22 cellular contexts compared by ENCODE assay signal in genomic region chr2:177075254-177075653, GRCh38.
"Had no signal": no experiment of that assay in that cellular context is flagged by ENCODE, and none has a peak within 500 bp of the region (broad histone marks: within the 10 kb centered on the region; RNA-seq: fewer than 3 reads in every experiment).

No MANE protein-coding gene starts in this region.

- ATAC-seq: activated CD8-positive, alpha-beta memory T cell treated with anti-CD3 and anti-CD28 coated beads, Interleukin-2, amount 10 ng/mL, durations not matched to agents 7 days and 5 days; heart right ventricle; left ventricle myocardium superior; stimulated activated naive CD8-positive, alpha-beta T cell treated with anti-CD3 and anti-CD28 coated beads, Interleukin-15, amount 100 ng/mL, for 72 hours had no signal

- H3K4me3 Mint-ChIP-seq: activated B cell treated with CpG ODN at 0.5 μM for 24 hours; activated CD4-positive, alpha-beta memory T cell treated with anti-CD3 and anti-CD28 coated beads, Interleukin-2, amount 10 ng/mL, durations not matched to agents 7 days and 5 days; activated CD8-positive, alpha-beta memory T cell treated with anti-CD3 and anti-CD28 coated beads, Interleukin-2, amount 10 ng/mL, durations not matched to agents 7 days and 5 days; memory B cell; naive B cell; neural progenitor cell; stimulated activated naive CD8-positive, alpha-beta T cell treated with anti-CD3 and anti-CD28 coated beads, Interleukin-15, amount 100 ng/mL, for 72 hours had no signal

- H3K36me3 ChIP-seq: esophagus muscularis mucosa, heart right ventricle, neural progenitor cell, right atrium auricular region, upper lobe of left lung had no signal

- H3K4me1 Mint-ChIP-seq: activated B cell treated with CpG ODN at 0.5 μM for 24 hours; activated CD4-positive, alpha-beta memory T cell treated with anti-CD3 and anti-CD28 coated beads, Interleukin-2, amount 10 ng/mL, durations not matched to agents 7 days and 5 days; activated CD8-positive, alpha-beta memory T cell treated with anti-CD3 and anti-CD28 coated beads, Interleukin-2, amount 10 ng/mL, durations not matched to agents 7 days and 5 days; naive B cell; stimulated activated naive CD8-positive, alpha-beta T cell treated with anti-CD3 and anti-CD28 coated beads, Interleukin-15, amount 100 ng/mL, for 72 hours had no signal

- H3K27ac Mint-ChIP-seq: activated B cell treated with CpG ODN at 0.5 μM for 24 hours; activated CD4-positive, alpha-beta memory T cell treated with anti-CD3 and anti-CD28 coated beads, Interleukin-2, amount 10 ng/mL, durations not matched to agents 7 days and 5 days; activated CD8-positive, alpha-beta memory T cell treated with anti-CD3 and anti-CD28 coated beads, Interleukin-2, amount 10 ng/mL, durations not matched to agents 7 days and 5 days; memory B cell; neural progenitor cell; progenitor cell of endocrine pancreas; stimulated activated naive CD8-positive, alpha-beta T cell treated with anti-CD3 and anti-CD28 coated beads, Interleukin-15, amount 100 ng/mL, for 72 hours had no signal

- H2AFZ ChIP-seq: neural progenitor cell had no signal

- H3K4me2 ChIP-seq: neural progenitor cell had no signal

- H3K36me3 Mint-ChIP-seq: activated CD8-positive, alpha-beta memory T cell treated with anti-CD3 and anti-CD28 coated beads, Interleukin-2, amount 10 ng/mL, durations not matched to agents 7 days and 5 days; memory B cell; naive B cell; neural progenitor cell had no signal

- H3K4me3 ChIP-seq: esophagus muscularis mucosa, heart right ventricle, neural progenitor cell, right atrium auricular region, testis, upper lobe of left lung had no signal

- H3K27me3 ChIP-seq: neural progenitor cell, right atrium auricular region, testis, upper lobe of left lung had no signal

- DNase-seq: activated B cell treated with CpG ODN at 0.5 μM for 24 hours; activated CD4-positive, alpha-beta memory T cell treated with anti-CD3 and anti-CD28 coated beads, Interleukin-2, amount 10 ng/mL, durations not matched to agents 7 days and 5 days; activated CD4-positive, alpha-beta T cell treated with anti-CD3 and anti-CD28 coated beads for 48 hours; activated CD8-positive, alpha-beta memory T cell treated with anti-CD3 and anti-CD28 coated beads, Interleukin-2, amount 10 ng/mL, durations not matched to agents 7 days and 5 days; activated effector memory CD4-positive, alpha-beta T cell treated with Interleukin-2 at 50 U/mL for 16 hours; activated naive CD4-positive, alpha-beta T cell treated with anti-CD3 and anti-CD28 coated beads, Interleukin-2, amount 50 U/mL, for 16 hours; cerebellar nuclear complex; effector CD8-positive, alpha-beta T cell; heart right ventricle; left ventricle myocardium superior; naive B cell; stimulated activated CD4-positive, alpha-beta T cell treated with anti-CD3 and anti-CD28 coated beads, Interleukin-2, amount 100 ng/mL, for 24 hours; stimulated activated naive CD8-positive, alpha-beta T cell treated with anti-CD3 and anti-CD28 coated beads, Interleukin-15, amount 100 ng/mL, for 72 hours; testis; upper lobe of left lung had no signal

- H3K4me1 ChIP-seq: esophagus muscularis mucosa, heart right ventricle, right atrium auricular region, testis, upper lobe of left lung had no signal

- H3K9me3 Mint-ChIP-seq: activated B cell treated with CpG ODN at 0.5 μM for 24 hours; activated CD4-positive, alpha-beta memory T cell treated with anti-CD3 and anti-CD28 coated beads, Interleukin-2, amount 10 ng/mL, durations not matched to agents 7 days and 5 days; memory B cell; neural progenitor cell; stimulated activated naive CD8-positive, alpha-beta T cell treated with anti-CD3 and anti-CD28 coated beads, Interleukin-15, amount 100 ng/mL, for 72 hours had no signal

- H3K9ac ChIP-seq: neural progenitor cell had no signal

- FAIRE-seq: bronchial epithelial cell, endothelial cell of umbilical vein had no signal

- H3K27ac ChIP-seq: esophagus muscularis mucosa, heart right ventricle, neural progenitor cell, right atrium auricular region, testis, upper lobe of left lung had no signal

- H3K9me3 ChIP-seq: esophagus muscularis mucosa, heart right ventricle, right atrium auricular region, testis, upper lobe of left lung had no signal
